23 cellular contexts compared by ENCODE assay signal in genomic region chr2:173553589-173553988, GRCh38.
A peak's percentile ranks its signal among the peaks of the same experiment; 100 is the strongest.
DNase-seq lines count a peak whose midpoint lies in the region; ATAC-seq, FAIRE-seq and TF ChIP-seq lines count a peak whose summit lies in the region.
"Had no signal": no experiment of that assay in that cellular context is flagged by ENCODE, and none has a peak within 500 bp of the region (broad histone marks: within the 10 kb centered on the region; RNA-seq: fewer than 3 reads in every experiment).

No MANE protein-coding gene starts in this region.

- H3K79me2 ChIP-seq in K562 (ENCODE audit: control insufficient read depth, insufficient read depth, low read length), result no peaks in the 10 kb centered on the region

- no peak for TF ChIP-seq POLR2A in K562 (conservative IDR thresholded peaks at IDR 0.05)

- H4K20me1 ChIP-seq in K562 (replicated peaks; ENCODE audit: control insufficient read depth, insufficient read depth, low read length), result no peaks in the 10 kb centered on the region

- DNase-seq in AG09309 (ENCODE audit: low read depth) (peak; percentile 52), HFFc6 (peak; percentile 64), K562 (ENCODE audit: extremely low read depth in 1 of 4, low spot score in 3 of 4) (no peak), left colon (peak; percentile 42 to 54), endodermal cell (no peak), hypothalamus (lab: John Stamatoyannopoulos, UW) (no peak)
- no peak for DNase-seq in CD4-positive, alpha-beta T cell
- DNase-seq: activated T-cell treated with anti-CD3 and anti-CD28 coated beads, Interleukin-2, amount 50 U/mL, for 4 hours; CD8-positive, alpha-beta T cell; cortex of kidney; DND-41; left lung; midbrain; NCI-H1436; NCI-H774; OCI-M1; psoas muscle; SJCRH30; stimulated activated CD4-positive, alpha-beta T cell treated with anti-CD3 and anti-CD28 coated beads, Interleukin-4, amount 100 ng/mL, for 4 hours had no signal

- BruUV-seq in K562 (replicated peaks; lab: Mats Ljungman, UMichigan), result no TSS peak

- H3K9me3 Mint-ChIP-seq in HFFc6, result no peaks in the 10 kb centered on the region
- H3K9me3 Mint-ChIP-seq in endodermal cell, result peaks cover 2% of the 10 kb centered on the region
- H3K9me3 Mint-ChIP-seq in CD4-positive, alpha-beta T cell, result peaks cover 3% of the 10 kb centered on the region
- H3K9me3 Mint-ChIP-seq: activated T-cell treated with anti-CD3 and anti-CD28 coated beads, Interleukin-2, amount 50 U/mL, for 4 hours; CD8-positive, alpha-beta T cell had no signal

- H3K27me3 ChIP-seq in K562 (ENCODE audit: control insufficient read depth in 2 of 2, insufficient read depth in 2 of 2, low read length in 2 of 2) (peaks cover 6% of the 10 kb centered on the region in 2 experiments; a peak in 4 of 5 replicates), endodermal cell (ENCODE audit: control insufficient read depth, insufficient read depth, low read length, poor library complexity, severe bottlenecking) (no peaks in the 10 kb centered on the region)
- H3K27me3 ChIP-seq in CD4-positive, alpha-beta T cell (ENCODE audit: control insufficient read depth, insufficient read depth, low read length), result peaks cover 4% of the 10 kb centered on the region
- H3K27me3 ChIP-seq: neural progenitor cell, SJCRH30 had no signal

- H3K4me1 ChIP-seq in K562 (replicated peaks in 1 of 2; ENCODE audit: control insufficient read depth in 2 of 2, insufficient read depth in 2 of 2, low read length in 2 of 2) (no peaks in the 10 kb centered on the region), endodermal cell (ENCODE audit: control insufficient read depth, insufficient read depth, low read length) (no peaks in the 10 kb centered on the region)
- H3K4me1 ChIP-seq: breast epithelium, left lung had no signal

- no peak overlapping the region for H3K4me2 ChIP-seq in K562 (ENCODE audit: insufficient read depth, low read length)
- H3K4me2 ChIP-seq: neural progenitor cell had no signal

- H3K4me3 Mint-ChIP-seq in HFFc6 (peak overlapping the region; percentile 32; the same call in 1 of the 2 replicates), endodermal cell (no peak overlapping the region)
- H3K4me3 Mint-ChIP-seq in CD4-positive, alpha-beta T cell, result no peak overlapping the region
- H3K4me3 Mint-ChIP-seq: activated naive CD8-positive, alpha-beta T cell; activated T-cell treated with anti-CD3 and anti-CD28 coated beads, Interleukin-2, amount 50 U/mL, for 4 hours; CD8-positive, alpha-beta T cell; neural progenitor cell had no signal

- no peak overlapping the region for H3K27ac ChIP-seq in K562 (ENCODE audit: extremely low read depth, low read depth, low read length)
- H3K27ac ChIP-seq in endodermal cell (ENCODE audit: low read depth, low read length), result no peak overlapping the region
- no peak overlapping the region for H3K27ac ChIP-seq in CD4-positive, alpha-beta T cell (ENCODE audit: low read depth, low read length)
- H3K27ac ChIP-seq: breast epithelium, left lung, neural progenitor cell, psoas muscle, SJCRH30 had no signal

- no peak overlapping the region for H3K4me3 ChIP-seq in AG09309 (ENCODE audit: control insufficient read depth, low read depth, low read length)
- no peak overlapping the region for H3K4me3 ChIP-seq in K562
- H3K4me3 ChIP-seq in endodermal cell (ENCODE audit: low read length), result no peak overlapping the region
- H3K4me3 ChIP-seq: breast epithelium, left lung, neural progenitor cell, psoas muscle, SJCRH30 had no signal

- peak; percentile 11 for FAIRE-seq in K562 (lab: Jason Lieb, UNC)

- TF ChIP-seq EP300 in K562 (IDR thresholded peaks at IDR 0.05; ENCODE audit: low read length), result no peak

- H3K9me3 ChIP-seq in K562 (replicated peaks; ENCODE audit: control insufficient read depth, insufficient read depth, low read depth, low read length) (no peaks in the 10 kb centered on the region; the same call in 1 of the 2 replicates), endodermal cell (ENCODE audit: control insufficient read depth, low read length) (no peaks in the 10 kb centered on the region)
- H3K9me3 ChIP-seq in CD4-positive, alpha-beta T cell (ENCODE audit: control insufficient read depth, low read length), result no peaks in the 10 kb centered on the region
- H3K9me3 ChIP-seq: breast epithelium, left lung, psoas muscle, SJCRH30 had no signal

- TF ChIP-seq RAD21 in K562 (CRISPR knock-in tag; conservative IDR thresholded peaks at IDR 0.05 in 1 of 2, IDR thresholded peaks at IDR 0.05 in 1 of 2), result no peak

- intact Hi-C loops in K562 (cut with micrococcal nuclease) (no loop called here), left colon (cut with DNase I, micrococcal nuclease) (no loop called here)
- intact Hi-C loops in CD4-positive, alpha-beta T cell (cut with DNase I, micrococcal nuclease), result no loop called here

- no peaks in the 10 kb centered on the region; the same call in 1 of the 2 replicates for H3K36me3 Mint-ChIP-seq in HFFc6 (ENCODE audit: low read depth)
- no peaks in the 10 kb centered on the region for H3K36me3 Mint-ChIP-seq in endodermal cell (ENCODE audit: low read depth)
- no peaks in the 10 kb centered on the region for H3K36me3 Mint-ChIP-seq in CD4-positive, alpha-beta T cell (ENCODE audit: low read depth)
- H3K36me3 Mint-ChIP-seq: CD8-positive, alpha-beta T cell; neural progenitor cell had no signal

- H3K36me3 ChIP-seq in K562 (ENCODE audit: control insufficient read depth, insufficient read depth, low read length) (no peaks in the 10 kb centered on the region), endodermal cell (ENCODE audit: control insufficient read depth, insufficient read depth, low read length) (no peaks in the 10 kb centered on the region)
- H3K36me3 ChIP-seq: breast epithelium, left lung, neural progenitor cell, SJCRH30 had no signal

- no peak overlapping the region for H2AFZ ChIP-seq in K562 (ENCODE audit: low read depth, low read length)
- H2AFZ ChIP-seq: neural progenitor cell had no signal

- POLR2A ChIA-PET in K562 (lab: Yijun Ruan, JAX), result no interaction called here
- POLR2A ChIA-PET in CD4-positive, alpha-beta T cell (lab: Charles Lee), result interaction anchor here (0.7 kb wide), 1 partner anchor 553 kb away, joined by 3 read pairs; no protein-coding TSS in a partner anchor

- H3K9ac ChIP-seq in K562 (ENCODE audit: insufficient read depth in 1 of 2, low read depth in 2 of 2, low read length in 2 of 2) (no peak overlapping the region), endodermal cell (ENCODE audit: extremely low read depth, low read length, poor library complexity, severe bottlenecking) (no peak overlapping the region)
- H3K9ac ChIP-seq: neural progenitor cell had no signal

- H3K27me3 Mint-ChIP-seq in HFFc6 (ENCODE audit: insufficient read depth) (peaks cover 14% of the 10 kb centered on the region), endodermal cell (ENCODE audit: insufficient read depth) (no peaks in the 10 kb centered on the region)
- peaks cover 34% of the 10 kb centered on the region for H3K27me3 Mint-ChIP-seq in CD4-positive, alpha-beta T cell

- 0% methylated on average over 6 of the region's 6 CpGs for WGBS in K562 (ENCODE audit: insufficient coverage, low coverage, missing lambda C conversion rate)
- 86 to 87% methylated on average over 4 to 6 of the region's 6 CpGs for WGBS in endodermal cell (ENCODE audit: insufficient coverage in 1 of 2, insufficient read length in 1 of 2), 2 experiments

- H3K27ac Mint-ChIP-seq in HFFc6 (no peak overlapping the region), endodermal cell (no peak overlapping the region)
- no peak overlapping the region for H3K27ac Mint-ChIP-seq in CD4-positive, alpha-beta T cell
- H3K27ac Mint-ChIP-seq: activated naive CD8-positive, alpha-beta T cell; CD8-positive, alpha-beta T cell; neural progenitor cell had no signal

- no peaks in the 10 kb centered on the region for H3K9me1 ChIP-seq in K562 (ENCODE audit: control insufficient read depth, insufficient read depth, low read length)

- peaks cover 39% of the 10 kb centered on the region for H3K4me1 Mint-ChIP-seq in HFFc6 (ENCODE audit: low read depth)
- no peaks in the 10 kb centered on the region for H3K4me1 Mint-ChIP-seq in endodermal cell
- H3K4me1 Mint-ChIP-seq in CD4-positive, alpha-beta T cell (ENCODE audit: low read depth), result no peaks in the 10 kb centered on the region

- ATAC-seq in K562 (no peak), left colon (peak; percentile 97), GM19351 (IDR thresholded peaks at IDR 0.05; ENCODE audit: unreplicated experiment) (no peak)
- ATAC-seq in CD4-positive, alpha-beta T cell (ENCODE audit: poor library complexity), result no peak
- ATAC-seq: activated T-cell treated with anti-CD3 and anti-CD28 coated beads, Interleukin-2, amount 50 U/mL, for 4 hours; CD8-positive, alpha-beta T cell; left lung; psoas muscle had no signal

- CTCF ChIA-PET in K562 (lab: Yijun Ruan, JAX; ENCODE audit: low intra/inter-chr PET ratio), result no interaction called here
- CTCF ChIA-PET in CD4-positive, alpha-beta T cell (lab: Charles Lee), result no interaction called here

- TF ChIP-seq CTCF in AG09309 (IDR thresholded peaks at IDR 0.05; ENCODE audit: control insufficient read depth, insufficient read depth, low read depth, low read length, missing control alignments) (no peak), HFFc6 (IDR thresholded peaks at IDR 0.05) (no peak), K562 (IDR thresholded peaks at IDR 0.05 in 2 of 3, conservative IDR thresholded peaks at IDR 0.05 in 1 of 3; ENCODE audit: insufficient read depth in 2 of 3, low read depth in 1 of 3, low read length in 3 of 3) (no peak), endodermal cell (conservative IDR thresholded peaks at IDR 0.05) (no peak)
- no peak for TF ChIP-seq CTCF in CD4-positive, alpha-beta T cell (IDR thresholded peaks at IDR 0.05)

- in situ Hi-C loops in K562 (cut with MboI), result no loop called here

TF ChIP-seq in K562, 482 proteins besides CTCF, POLR2A, EP300 and RAD21 (continues in another document):
- no peak for TF ChIP-seq DDX20 (tag; IDR thresholded peaks at IDR 0.05; ENCODE audit: low read depth)
- no peak for TF ChIP-seq SMAD2 (IDR thresholded peaks at IDR 0.05; ENCODE audit: low read depth, low read length)
- no peak for TF ChIP-seq JUN (IDR thresholded peaks at IDR 0.05; ENCODE audit: borderline replicate concordance, low read depth, low read length)
- TF ChIP-seq JUN (CRISPR knock-in tag; IDR thresholded peaks at IDR 0.05; ENCODE audit: borderline replicate concordance), result no peak
- TF ChIP-seq SRSF1 (IDR thresholded peaks at IDR 0.05; ENCODE audit: low read depth, low read length), result no peak
- TF ChIP-seq ZNF175 (CRISPR knock-in tag; IDR thresholded peaks at IDR 0.05; ENCODE audit: low read depth), result no peak
- no peak for TF ChIP-seq BDP1 (IDR thresholded peaks at IDR 0.05; ENCODE audit: insufficient read depth, insufficient read length)
- no peak for TF ChIP-seq CSDE1 (IDR thresholded peaks at IDR 0.05)
- no peak for TF ChIP-seq ZBED1 (IDR thresholded peaks at IDR 0.05)
- no peak for TF ChIP-seq ARID1B (IDR thresholded peaks at IDR 0.05)

Comparison
In these comparisons a context has a peak if more than half of its experiments do, and no peak if none do; other contexts are left out.
1. DNase-seq: peak in AG09309 (single experiment), HFFc6 (single experiment) and left colon (2 of 2); none in K562 (0 of 4), endodermal cell (single experiment), CD4-positive, alpha-beta T cell (0 of 10) and hypothalamus (0 of 51).